1 cellular context compared by ENCODE assay signal in the genomic region with DNA sequence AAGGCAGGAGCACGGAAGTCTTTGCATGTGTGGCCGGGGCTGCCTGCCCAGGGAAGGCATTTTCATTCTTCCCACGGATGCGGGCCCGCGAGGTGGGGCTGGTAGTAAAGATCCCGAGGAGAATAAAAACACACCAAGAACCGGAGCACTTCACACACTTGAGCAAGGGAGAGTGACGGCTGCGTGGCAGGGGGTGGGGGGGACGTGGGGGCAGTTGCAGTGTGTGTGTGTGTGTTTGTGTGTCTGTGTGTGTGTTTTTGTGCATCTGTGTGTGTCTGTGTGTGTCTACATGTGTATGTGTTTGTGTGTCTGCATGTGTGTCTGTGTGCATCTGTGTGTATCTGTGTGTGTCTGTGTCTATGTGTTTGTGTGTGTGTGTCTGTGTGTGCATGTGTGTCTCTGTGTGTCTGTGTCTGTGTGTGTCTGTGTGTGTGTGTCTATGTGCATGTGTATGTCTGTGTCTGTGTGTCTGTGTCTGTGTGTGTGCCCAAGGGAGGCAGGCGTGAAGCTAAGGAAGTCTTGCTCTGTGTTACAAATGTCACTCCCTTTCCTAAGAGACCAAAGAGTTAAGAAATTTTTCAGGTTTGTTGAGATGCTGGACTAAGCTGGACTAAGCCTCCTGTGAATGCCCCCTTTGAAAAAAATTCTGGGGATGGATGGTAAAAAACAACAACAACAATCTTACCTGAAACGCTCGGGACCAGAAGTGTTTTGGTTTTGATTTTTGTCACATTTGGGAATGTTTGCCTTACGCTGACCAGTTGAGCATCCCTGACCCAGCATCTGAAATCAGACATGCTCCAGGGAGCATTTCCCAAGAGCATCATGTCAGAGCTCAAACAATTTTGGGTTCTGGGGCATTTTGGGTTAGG.
TF ChIP-seq lines count a peak whose summit lies in the region.

No MANE protein-coding gene starts in this region.

TF ChIP-seq in IMR-90, 13 proteins besides CTCF, POLR2A, EP300 and RAD21:
- TF ChIP-seq, protein P1, sequence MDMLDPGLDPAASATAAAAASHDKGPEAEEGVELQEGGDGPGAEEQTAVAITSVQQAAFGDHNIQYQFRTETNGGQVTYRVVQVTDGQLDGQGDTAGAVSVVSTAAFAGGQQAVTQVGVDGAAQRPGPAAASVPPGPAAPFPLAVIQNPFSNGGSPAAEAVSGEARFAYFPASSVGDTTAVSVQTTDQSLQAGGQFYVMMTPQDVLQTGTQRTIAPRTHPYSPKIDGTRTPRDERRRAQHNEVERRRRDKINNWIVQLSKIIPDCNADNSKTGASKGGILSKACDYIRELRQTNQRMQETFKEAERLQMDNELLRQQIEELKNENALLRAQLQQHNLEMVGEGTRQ (IDR thresholded peaks at IDR 0.05; ENCODE audit: low read depth, low read length): no peak
- TF ChIP-seq RFX5 (IDR thresholded peaks at IDR 0.05; ENCODE audit: low read depth, low read length) (no peak), MXI1 (IDR thresholded peaks at IDR 0.05; ENCODE audit: borderline replicate concordance, low read depth, low read length) (no peak), NFE2L2 (IDR thresholded peaks at IDR 0.05; ENCODE audit: low read depth, low read length) (no peak), RCOR1 (IDR thresholded peaks at IDR 0.05; ENCODE audit: insufficient replicate concordance, low read length) (no peak), MAZ (IDR thresholded peaks at IDR 0.05; ENCODE audit: borderline replicate concordance, low read depth, low read length) (no peak), BHLHE40 (IDR thresholded peaks at IDR 0.05; ENCODE audit: low read depth, low read length) (no peak), CHD1 (IDR thresholded peaks at IDR 0.05; ENCODE audit: low read depth, low read length) (no peak), CEBPB (IDR thresholded peaks at IDR 0.05; ENCODE audit: low read depth, low read length) (no peak), MAFK (IDR thresholded peaks at IDR 0.05; ENCODE audit: low read depth, low read length) (no peak), SMC3 (IDR thresholded peaks at IDR 0.05; ENCODE audit: low read depth, low read length) (no peak), FOS (IDR thresholded peaks at IDR 0.05; ENCODE audit: low read depth, low read length) (no peak)
- TF ChIP-seq, protein P2, sequence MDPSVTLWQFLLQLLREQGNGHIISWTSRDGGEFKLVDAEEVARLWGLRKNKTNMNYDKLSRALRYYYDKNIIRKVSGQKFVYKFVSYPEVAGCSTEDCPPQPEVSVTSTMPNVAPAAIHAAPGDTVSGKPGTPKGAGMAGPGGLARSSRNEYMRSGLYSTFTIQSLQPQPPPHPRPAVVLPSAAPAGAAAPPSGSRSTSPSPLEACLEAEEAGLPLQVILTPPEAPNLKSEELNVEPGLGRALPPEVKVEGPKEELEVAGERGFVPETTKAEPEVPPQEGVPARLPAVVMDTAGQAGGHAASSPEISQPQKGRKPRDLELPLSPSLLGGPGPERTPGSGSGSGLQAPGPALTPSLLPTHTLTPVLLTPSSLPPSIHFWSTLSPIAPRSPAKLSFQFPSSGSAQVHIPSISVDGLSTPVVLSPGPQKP (IDR thresholded peaks at IDR 0.05; ENCODE audit: borderline replicate concordance, low read depth, low read length): no peak
